16 cellular contexts compared by ENCODE assay signal in the genomic region with DNA sequence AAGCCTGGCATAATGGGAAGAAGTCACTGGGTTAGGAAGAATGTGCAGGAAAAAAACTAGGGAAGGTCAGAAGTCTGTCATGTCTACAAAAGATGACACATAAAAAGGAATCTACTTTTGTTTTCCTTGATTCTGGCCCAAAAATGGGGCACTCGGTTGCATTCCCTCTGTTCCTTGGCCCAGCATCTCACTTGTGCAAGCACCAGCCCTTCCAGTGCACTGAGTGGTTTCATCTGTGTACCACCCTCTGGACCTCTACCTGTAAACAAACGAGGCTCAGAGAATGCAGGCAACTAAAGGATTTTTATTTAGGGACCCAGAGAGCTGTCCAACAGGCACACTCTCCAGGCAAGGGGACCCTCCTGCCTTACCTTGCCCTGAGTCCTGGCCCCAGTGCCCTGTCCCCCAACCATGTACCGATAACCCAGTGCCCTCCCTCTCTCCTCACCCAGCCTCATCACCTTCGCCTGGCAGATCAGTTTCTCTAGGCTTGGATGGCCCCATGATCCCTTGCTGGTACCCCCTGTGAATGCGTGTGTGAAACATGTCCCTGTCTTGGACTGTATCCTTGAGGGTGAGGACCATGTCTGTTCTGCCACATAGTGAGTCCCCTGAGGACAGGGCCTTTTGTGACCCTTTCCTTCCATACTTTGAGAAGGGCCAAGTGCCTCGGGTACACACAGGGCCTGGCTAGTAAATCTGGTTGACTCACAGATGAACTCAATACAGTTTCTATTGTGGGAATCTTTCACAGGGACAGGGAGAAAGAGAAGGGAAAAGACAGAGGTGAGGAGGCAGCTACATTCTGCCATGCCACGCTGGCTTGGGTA. TPM values are rescaled to one million over a fixed set of nuclear protein-coding genes. Genes with fewer than 3 reads are reported as not detected.
A peak's percentile ranks its signal among the peaks of the same experiment; 100 is the strongest.
DNase-seq lines count a peak whose midpoint lies in the region; ATAC-seq and TF ChIP-seq lines count a peak whose summit lies in the region.
"Had no signal": no experiment of that assay in that cellular context is flagged by ENCODE, and none has a peak within 500 bp of the region (broad histone marks: within the 10 kb centered on the region; RNA-seq: fewer than 3 reads in every experiment).

No MANE protein-coding gene starts in this region.

- TF ChIP-seq EP300 in suprapubic skin (IDR thresholded peaks at IDR 0.05): no peak

- H3K27ac Mint-ChIP-seq in naive thymus-derived CD8-positive, alpha-beta T cell: peak overlapping the region in 6 of 10 donors; percentile 26 to 69 (median 54)
- H3K27ac Mint-ChIP-seq: activated naive CD4-positive, alpha-beta T cell treated with anti-CD3 and anti-CD28 coated beads, Interleukin-2, amount 10 ng/mL, durations not matched to agents 7 days and 5 days; memory B cell had no signal

- no peak for ATAC-seq in naive thymus-derived CD8-positive, alpha-beta T cell
- no peak for ATAC-seq in GM19467 (IDR thresholded peaks at IDR 0.05; ENCODE audit: unreplicated experiment)
- no peak for ATAC-seq in GM18519 (IDR thresholded peaks at IDR 0.05; ENCODE audit: low FRiP score, unreplicated experiment)
- ATAC-seq: esophagus mucosa had no signal

- H3K36me3 Mint-ChIP-seq in naive thymus-derived CD8-positive, alpha-beta T cell: peaks cover 0 to 19% (median 3%) of the 10 kb centered on the region in 3 donors
- H3K36me3 Mint-ChIP-seq: activated naive CD4-positive, alpha-beta T cell treated with anti-CD3 and anti-CD28 coated beads, Interleukin-2, amount 10 ng/mL, durations not matched to agents 7 days and 5 days had no signal

- H3K4me1 ChIP-seq in suprapubic skin: peaks cover 3% of the 10 kb centered on the region

- H3K4me3 Mint-ChIP-seq in naive thymus-derived CD8-positive, alpha-beta T cell: no peak overlapping the region
- H3K4me3 Mint-ChIP-seq: activated naive CD4-positive, alpha-beta T cell treated with anti-CD3 and anti-CD28 coated beads, Interleukin-2, amount 10 ng/mL, durations not matched to agents 7 days and 5 days; memory B cell had no signal

- H3K9me3 ChIP-seq in suprapubic skin: no peaks in the 10 kb centered on the region

- DNase-seq in AG10803 (ENCODE audit: low read depth): peak; percentile 81
- peak; percentile 34 for DNase-seq in HT1080 (ENCODE audit: low read depth)
- peak; percentile 44 to 60 for DNase-seq in cardiac fibroblast (ENCODE audit: low read depth in 2 of 2)
- DNase-seq in naive thymus-derived CD8-positive, alpha-beta T cell: no peak
- no peak for DNase-seq in suprapubic skin (ENCODE audit: low spot score in 2 of 2)
- no peak for DNase-seq in hippocampal formation (lab: John Stamatoyannopoulos, UW)
- DNase-seq: activated naive CD4-positive, alpha-beta T cell treated with anti-CD3 and anti-CD28 coated beads, Interleukin-2, amount 10 ng/mL, durations not matched to agents 7 days and 5 days; DND-41; NCI-H1092 treated with DMSO at 0.1 percent for 48 hours had no signal

- H3K4me3 ChIP-seq in AG10803 (ENCODE audit: low read length) (no peak overlapping the region), cardiac fibroblast (replicated peaks in 1 of 2; ENCODE audit: low read depth in 2 of 2, low read length in 2 of 2) (no peak overlapping the region), suprapubic skin (no peak overlapping the region)
- H3K4me3 ChIP-seq: SK-N-MC, smooth muscle cell had no signal

- POLR2A ChIA-PET in naive thymus-derived CD8-positive, alpha-beta T cell (lab: Charles Lee): no interaction called here

- no peaks in the 10 kb centered on the region for H3K27me3 Mint-ChIP-seq in naive thymus-derived CD8-positive, alpha-beta T cell
- H3K27me3 Mint-ChIP-seq: activated naive CD4-positive, alpha-beta T cell treated with anti-CD3 and anti-CD28 coated beads, Interleukin-2, amount 10 ng/mL, durations not matched to agents 7 days and 5 days; memory B cell had no signal

- 76% methylated on average over 6 of the region's 7 CpGs for WGBS in suprapubic skin

- TF ChIP-seq POLR2A in suprapubic skin (IDR thresholded peaks at IDR 0.05): no peak

- H3K4me1 Mint-ChIP-seq in naive thymus-derived CD8-positive, alpha-beta T cell: peaks cover 0 to 9% (median 4%) of the 10 kb centered on the region in 4 donors
- H3K4me1 Mint-ChIP-seq: activated naive CD4-positive, alpha-beta T cell treated with anti-CD3 and anti-CD28 coated beads, Interleukin-2, amount 10 ng/mL, durations not matched to agents 7 days and 5 days; memory B cell had no signal

- H3K9me3 Mint-ChIP-seq in naive thymus-derived CD8-positive, alpha-beta T cell: no peaks in the 10 kb centered on the region
- H3K9me3 Mint-ChIP-seq: activated naive CD4-positive, alpha-beta T cell treated with anti-CD3 and anti-CD28 coated beads, Interleukin-2, amount 10 ng/mL, durations not matched to agents 7 days and 5 days; memory B cell had no signal

- peaks cover 9% of the 10 kb centered on the region for H3K36me3 ChIP-seq in suprapubic skin

- no peak overlapping the region for H3K27ac ChIP-seq in suprapubic skin
- H3K27ac ChIP-seq: C4-2B, SK-N-MC had no signal

- no peaks in the 10 kb centered on the region for H3K27me3 ChIP-seq in suprapubic skin

- TF ChIP-seq CTCF in AG10803 (conservative IDR thresholded peaks at IDR 0.05; ENCODE audit: low read length) (no peak), cardiac fibroblast (IDR thresholded peaks at IDR 0.05; ENCODE audit: low read depth, low read length) (no peak), suprapubic skin (IDR thresholded peaks at IDR 0.05) (no peak)

RNA-seq across cellular contexts. Expression of a gene that starts 13.3 kb away (rescaled TPM):
- 0.06 and 0.70 TPM in 2 replicates for total RNA-seq in HT1080 (2014; rRNA removed; shearing (Covaris generic))
- polyA plus RNA-seq in HT1080 (2015; cell fraction: cytosol; rRNA removed): 0.06 and 0.25 TPM in 2 replicates
- polyA plus RNA-seq in HT1080 (2015; cell fraction: nucleus; rRNA removed): 0.14 TPM in 1 of 2 replicates, not detected in the other
- total RNA-seq in naive thymus-derived CD8-positive, alpha-beta T cell: not detected
- not detected for polyA plus RNA-seq in naive thymus-derived CD8-positive, alpha-beta T cell
- total RNA-seq in suprapubic skin: 1 to 10 TPM; 1.3 to 5.0 (median 1.5) TPM

Comparison
In these comparisons a context has a peak if more than half of its experiments do, and no peak if none do; other contexts are left out.
1. DNase-seq: peak in AG10803 (single experiment), HT1080 (single experiment) and cardiac fibroblast (2 of 2); none in naive thymus-derived CD8-positive, alpha-beta T cell (0 of 10), suprapubic skin (0 of 2) and hippocampal formation (0 of 2).